8 cellular contexts compared by ENCODE assay signal in genomic region chr10:58334817-58335305, GRCh38. TPM values are rescaled to one million over a fixed set of nuclear protein-coding genes. Genes with fewer than 3 reads are reported as not detected.
DNase-seq lines count a peak whose midpoint lies in the region; ATAC-seq and FAIRE-seq lines count a peak whose summit lies in the region.

Gene UBE2D1, plus strand, starts transcription at chr10:58335006. Its CDS starts 196 bp downstream, at chr10:58335202.

- peak within 1 kb of the TSS; percentile 91 for H3K4me3 ChIP-seq in SJSA1
- H3K4me3 ChIP-seq in neuronal stem cell (ENCODE audit: low read length in 2 of 2), result peak within 1 kb of the TSS; percentile 84 to 99

- H3K27ac ChIP-seq in KOPT-K1 (ENCODE audit: low read depth, low read length, poor library complexity, severe bottlenecking) (peak within 1 kb of the TSS; percentile 54), SJSA1 (peak within 1 kb of the TSS; percentile 36; the same call in 1 of the 2 replicates), neuronal stem cell (replicated peaks; ENCODE audit: low read length) (no peak within 1 kb of the TSS), substantia nigra (ENCODE audit: low read depth, low read length, poor library complexity, severe bottlenecking) (peak within 1 kb of the TSS; percentile 78)

- no peak within 1 kb of the TSS for H2AK5ac ChIP-seq in neuronal stem cell (ENCODE audit: low read depth, low read length)

- no peak for FAIRE-seq in frontal cortex (lab: Jason Lieb, UNC)

- H2BK5ac ChIP-seq in neuronal stem cell (ENCODE audit: low read length), result peak within 1 kb of the TSS; percentile 96

- peak within 1 kb of the TSS; percentile 98 for H3K23ac ChIP-seq in neuronal stem cell (ENCODE audit: low read depth, low read length, poor library complexity)

- H3K79me1 ChIP-seq in neuronal stem cell (ENCODE audit: low read depth, low read length), result no peaks in the 10 kb centered on the region

- WGBS in neuronal stem cell (ENCODE audit: extremely low coverage in 2 of 2, insufficient read length in 2 of 2, insufficient replicate concordance in 1 of 2), 2 donors, result no CpG with 5 or more reads among the region's 49 CpGs

- H3K4me2 ChIP-seq in neuronal stem cell (ENCODE audit: insufficient read depth, low read length, poor library complexity, severe bottlenecking), result peak within 1 kb of the TSS; percentile 52

- DNase-seq in EL (peak; percentile 77), SJSA1 (ENCODE audit: low read depth in 1 of 2, low spot score in 2 of 2) (peak; percentile 70 to 82), frontal cortex (ENCODE audit: low spot score in 2 of 2) (peak; percentile 86), neuronal stem cell (ENCODE audit: low spot score) (peak; percentile 66), substantia nigra (lab: John Stamatoyannopoulos, UW) (peak; percentile 32 to 92 (median 76))
- peak; percentile 52 to 75 (median 60) for DNase-seq in activated naive CD4-positive, alpha-beta T cell (lab: John Stamatoyannopoulos, UW)

- H2BK120ac ChIP-seq in neuronal stem cell (ENCODE audit: low read depth, low read length), result no peak within 1 kb of the TSS

- H3K14ac ChIP-seq in neuronal stem cell (ENCODE audit: low read length), result peak within 1 kb of the TSS; percentile 6

- ATAC-seq in GM21786 (IDR thresholded peaks at IDR 0.05; ENCODE audit: unreplicated experiment), result peak; percentile 97

- H3K4me1 ChIP-seq in SJSA1 (replicated peaks) (peaks cover 12% of the 10 kb centered on the region), neuronal stem cell (ENCODE audit: control insufficient read depth in 2 of 2, insufficient read depth in 1 of 2, low read depth in 1 of 2, low read length in 2 of 2) (peaks cover 0 to 4% of the 10 kb centered on the region in 2 donors)

- H3K9ac ChIP-seq in neuronal stem cell (ENCODE audit: low read depth, low read length, poor library complexity), result peak within 1 kb of the TSS; percentile 89

- peak within 1 kb of the TSS; percentile 99 for H2AFZ ChIP-seq in neuronal stem cell (ENCODE audit: low read length)

- H2BK15ac ChIP-seq in neuronal stem cell (ENCODE audit: low read length), result peak within 1 kb of the TSS; percentile 23

- H3K36me3 ChIP-seq in KOPT-K1 (ENCODE audit: insufficient read depth, low read length), result no peaks in the 10 kb centered on the region
- peaks cover 6% of the 10 kb centered on the region for H3K36me3 ChIP-seq in SJSA1
- H3K36me3 ChIP-seq in neuronal stem cell (replicated peaks in 1 of 2; ENCODE audit: control insufficient read depth in 2 of 2, insufficient read depth in 2 of 2, low read length in 2 of 2), result peaks cover 0 to 9% of the 10 kb centered on the region in 2 donors

- H3K9me3 ChIP-seq in KOPT-K1 (ENCODE audit: insufficient read depth, low read length, poor library complexity, severe bottlenecking) (no peaks in the 10 kb centered on the region), SJSA1 (replicated peaks) (no peaks in the 10 kb centered on the region), neuronal stem cell (replicated peaks in 1 of 2; ENCODE audit: control insufficient read depth in 2 of 2, insufficient read depth in 1 of 2, low read depth in 1 of 2, low read length in 2 of 2) (no peaks in the 10 kb centered on the region)

- no peak within 1 kb of the TSS for H4K8ac ChIP-seq in neuronal stem cell (ENCODE audit: low read depth, low read length)

- no peak within 1 kb of the TSS for H3K4ac ChIP-seq in neuronal stem cell (ENCODE audit: low read length)

- no peak within 1 kb of the TSS for H4K91ac ChIP-seq in neuronal stem cell (ENCODE audit: low read depth, low read length, poor library complexity)

- H2BK12ac ChIP-seq in neuronal stem cell (ENCODE audit: low read length), result no peak within 1 kb of the TSS

- H3K18ac ChIP-seq in neuronal stem cell (ENCODE audit: low read length), result peak within 1 kb of the TSS; percentile 91

- H3K27me3 ChIP-seq in SJSA1 (replicated peaks) (no peaks in the 10 kb centered on the region), neuronal stem cell (ENCODE audit: control insufficient read depth in 3 of 3, insufficient read depth in 3 of 3, low read depth in 1 of 3, low read length in 3 of 3) (peaks cover 0 to 27% (median 0%) of the 10 kb centered on the region in 3 experiments)

RNA-seq across cellular contexts. Expression of gene UBE2D1, which starts in this region (rescaled TPM):
- total RNA-seq in SJSA1 (2014; rRNA removed; shearing (Covaris generic)), result 17.1 and 23.3 TPM in 2 replicates
- total RNA-seq in frontal cortex, result 48.5 TPM
- polyA plus RNA-seq in neuronal stem cell (2013, experiment 1 of 2), result 30.6 TPM
- 30.6 TPM for polyA plus RNA-seq in neuronal stem cell (2013, experiment 2 of 2)
